Comparison of ENCODE assay signal across 21 cellular contexts in genomic region chr7:82430518-82431465, GRCh38. TPM values are rescaled to one million over a fixed set of nuclear protein-coding genes. Genes with fewer than 3 reads are reported as not detected.
DNase-seq lines count a peak whose midpoint lies in the region; ATAC-seq lines count a peak whose summit lies in the region.
"Had no signal": no experiment of that assay in that cellular context is flagged by ENCODE, and none has a peak within 500 bp of the region (broad histone marks: within the 10 kb centered on the region; RNA-seq: fewer than 3 reads in every experiment).

No MANE protein-coding gene starts in this region.

- H2BK12ac ChIP-seq in mesenchymal stem cell (ENCODE audit: low read length in 2 of 2) = no peak overlapping the region

- peak; percentile 67 for DNase-seq in AG08395 (ENCODE audit: low spot score)
- DNase-seq in HAP-1 (ENCODE audit: low spot score in 2 of 2) = peak; percentile 35 to 98
- peak; percentile 82 for DNase-seq in amniotic epithelial cell (ENCODE audit: low read depth)
- peak; percentile 78 for DNase-seq in mesenchymal stem cell
- DNase-seq in activated gamma-delta T cell treated with Interleukin-2 at 50 U/mL for 16 hours = no peak
- no peak for DNase-seq in activated T-helper 1 cell treated with anti-CD3 and anti-CD28 coated beads, Interleukin-12 subunit alpha, Interleukin-12 subunit beta, Interleukin-2, Interleukin-4 antibody, amounts not matched to agents 30 ng/mL and 10 ng/mL and 1 ng/mL, durations not matched to agents 14 hours and 24 hours and 36 hours (ENCODE audit: low spot score)
- DNase-seq: activated T-cell treated with anti-CD3 and anti-CD28 coated beads, Interleukin-2, amount 50 U/mL, for 4 hours; left cardiac atrium; NCI-H526; SHP77; substantia nigra had no signal

- no peak overlapping the region for H3K23ac ChIP-seq in mesenchymal stem cell (ENCODE audit: low read length in 2 of 2)

- no peaks in the 10 kb centered on the region for H3K4me1 Mint-ChIP-seq in activated T-helper 1 cell treated with anti-CD3 and anti-CD28 coated beads, Interleukin-12 subunit alpha, Interleukin-12 subunit beta, Interleukin-2, Interleukin-4 antibody, amounts not matched to agents 30 ng/mL and 10 ng/mL and 1 ng/mL, durations not matched to agents 14 hours and 24 hours and 36 hours (ENCODE audit: low read depth)
- H3K4me1 Mint-ChIP-seq: activated naive CD4-positive, alpha-beta T cell treated with anti-CD3 and anti-CD28 coated beads, Interleukin-2, amount 50 U/mL, for 24 hours; neural crest cell had no signal

- H3K36me3 Mint-ChIP-seq in activated T-helper 1 cell treated with anti-CD3 and anti-CD28 coated beads, Interleukin-12 subunit alpha, Interleukin-12 subunit beta, Interleukin-2, Interleukin-4 antibody, amounts not matched to agents 30 ng/mL and 10 ng/mL and 1 ng/mL, durations not matched to agents 14 hours and 24 hours and 36 hours (ENCODE audit: low read depth) = no peaks in the 10 kb centered on the region
- H3K36me3 Mint-ChIP-seq: activated naive CD4-positive, alpha-beta T cell treated with anti-CD3 and anti-CD28 coated beads, Interleukin-2, amount 50 U/mL, for 24 hours; WTC11 had no signal

- no peak overlapping the region for H2AFZ ChIP-seq in mesenchymal stem cell (ENCODE audit: low read depth, low read length)

- H3K14ac ChIP-seq in mesenchymal stem cell (ENCODE audit: low read length in 2 of 2) = no peak overlapping the region

- H3K27me3 ChIP-seq in HAP-1 (ENCODE audit: low read depth) = no peaks in the 10 kb centered on the region
- no peaks in the 10 kb centered on the region for H3K27me3 ChIP-seq in mesenchymal stem cell (ENCODE audit: control insufficient read depth in 1 of 2, insufficient read depth in 1 of 2, low read length in 2 of 2)
- H3K27me3 ChIP-seq: vagina had no signal

- no peak overlapping the region for H3K4me3 ChIP-seq in HAP-1
- H3K4me3 ChIP-seq in mesenchymal stem cell (ENCODE audit: insufficient read depth in 1 of 2, low read depth in 1 of 2, low read length in 2 of 2) = no peak overlapping the region
- H3K4me3 ChIP-seq: K562, prostate gland, vagina had no signal

- no peak overlapping the region for H2BK5ac ChIP-seq in mesenchymal stem cell (ENCODE audit: low read depth, low read length, poor library complexity, severe bottlenecking)

- no peak overlapping the region for H4K91ac ChIP-seq in mesenchymal stem cell (ENCODE audit: low read length)

- ATAC-seq in HG03439 (IDR thresholded peaks at IDR 0.05; ENCODE audit: unreplicated experiment) (no peak), GM19463 (IDR thresholded peaks at IDR 0.05; ENCODE audit: unreplicated experiment) (no peak)
- ATAC-seq: activated T-cell treated with anti-CD3 and anti-CD28 coated beads, Interleukin-2, amount 50 U/mL, for 4 hours; K562; left cardiac atrium; WTC11 had no signal

- no peak overlapping the region for H2BK120ac ChIP-seq in mesenchymal stem cell (ENCODE audit: low read depth, low read length)

- no peaks in the 10 kb centered on the region for H3K27me3 Mint-ChIP-seq in activated T-helper 1 cell treated with anti-CD3 and anti-CD28 coated beads, Interleukin-12 subunit alpha, Interleukin-12 subunit beta, Interleukin-2, Interleukin-4 antibody, amounts not matched to agents 30 ng/mL and 10 ng/mL and 1 ng/mL, durations not matched to agents 14 hours and 24 hours and 36 hours (ENCODE audit: insufficient read depth)

- H3K18ac ChIP-seq in mesenchymal stem cell (ENCODE audit: low read depth in 1 of 2, low read length in 2 of 2) = no peak overlapping the region

- no peak overlapping the region for H3K27ac ChIP-seq in mesenchymal stem cell (ENCODE audit: low read length, poor library complexity, severe bottlenecking)
- H3K27ac ChIP-seq: prostate gland, vagina had no signal

- no peak overlapping the region for H2BK15ac ChIP-seq in mesenchymal stem cell (ENCODE audit: low read depth, poor library complexity, severe bottlenecking)

- no peak overlapping the region for H3K4ac ChIP-seq in mesenchymal stem cell (ENCODE audit: low read depth in 1 of 2, low read length in 2 of 2)

- H3K4me3 Mint-ChIP-seq in activated T-helper 1 cell treated with anti-CD3 and anti-CD28 coated beads, Interleukin-12 subunit alpha, Interleukin-12 subunit beta, Interleukin-2, Interleukin-4 antibody, amounts not matched to agents 30 ng/mL and 10 ng/mL and 1 ng/mL, durations not matched to agents 14 hours and 24 hours and 36 hours = no peak overlapping the region
- H3K4me3 Mint-ChIP-seq: activated naive CD4-positive, alpha-beta T cell treated with anti-CD3 and anti-CD28 coated beads, Interleukin-2, amount 50 U/mL, for 24 hours; activated T-cell treated with anti-CD3 and anti-CD28 coated beads, Interleukin-2, amount 50 U/mL, for 4 hours; neural crest cell; T-helper 1 cell treated with Interleukin-12 subunit alpha and Interleukin-12 subunit beta and Interleukin-4 antibody, amounts not matched to agents 30 μg/mL and 1 μg/mL, for 36 hours; WTC11 had no signal

- H3K4me1 ChIP-seq in HAP-1 = peaks cover 14% of the 10 kb centered on the region
- H3K4me1 ChIP-seq in mesenchymal stem cell (ENCODE audit: control insufficient read depth, insufficient read depth, low read depth, low read length) = no peaks in the 10 kb centered on the region
- H3K4me1 ChIP-seq: prostate gland, vagina had no signal

- in situ Hi-C loops in HAP-1 (cut with MboI; ENCODE audit: low sequenced_read_pairs) = loop anchor here (25.0 kb wide), 1 partner anchor 168 kb away; no protein-coding TSS in a partner anchor

- no peak overlapping the region for H4K8ac ChIP-seq in mesenchymal stem cell (ENCODE audit: low read length)

- no peak overlapping the region for H2AK5ac ChIP-seq in mesenchymal stem cell (ENCODE audit: low read length, severe bottlenecking)

- H3K9me3 ChIP-seq in HAP-1 (no peaks in the 10 kb centered on the region), mesenchymal stem cell (ENCODE audit: control insufficient read depth, low read length) (no peaks in the 10 kb centered on the region)
- H3K9me3 ChIP-seq: prostate gland, vagina had no signal

- 69% methylated on average over 5 of the region's 9 CpGs for WGBS in mesenchymal stem cell

- no peaks in the 10 kb centered on the region for H3K36me3 ChIP-seq in HAP-1 (replicated peaks)
- H3K36me3 ChIP-seq in mesenchymal stem cell (ENCODE audit: control insufficient read depth in 1 of 2, insufficient read depth in 2 of 2, low read depth in 1 of 2, low read length in 2 of 2) = no peaks in the 10 kb centered on the region
- H3K36me3 ChIP-seq: prostate gland, vagina had no signal

- H3K79me1 ChIP-seq in mesenchymal stem cell (replicated peaks; ENCODE audit: low read length, poor library complexity, severe bottlenecking) = peaks cover 13% of the 10 kb centered on the region

- intact Hi-C loops in activated T-helper 1 cell treated with anti-CD3 and anti-CD28 coated beads, Interleukin-12 subunit alpha, Interleukin-12 subunit beta, Interleukin-2, Interleukin-4 antibody, amounts not matched to agents 30 ng/mL and 10 ng/mL and 1 ng/mL, durations not matched to agents 14 hours and 24 hours and 36 hours (cut with micrococcal nuclease) = no loop called here

- H3K27ac Mint-ChIP-seq in activated T-helper 1 cell treated with anti-CD3 and anti-CD28 coated beads, Interleukin-12 subunit alpha, Interleukin-12 subunit beta, Interleukin-2, Interleukin-4 antibody, amounts not matched to agents 30 ng/mL and 10 ng/mL and 1 ng/mL, durations not matched to agents 14 hours and 24 hours and 36 hours = no peak overlapping the region
- H3K27ac Mint-ChIP-seq: activated naive CD4-positive, alpha-beta T cell treated with anti-CD3 and anti-CD28 coated beads, Interleukin-2, amount 50 U/mL, for 24 hours; T-helper 1 cell treated with Interleukin-12 subunit alpha and Interleukin-12 subunit beta and Interleukin-4 antibody, amounts not matched to agents 30 μg/mL and 1 μg/mL, for 36 hours; WTC11 had no signal

- no peak overlapping the region for H3K4me2 ChIP-seq in mesenchymal stem cell (ENCODE audit: low read length, poor library complexity, severe bottlenecking)

- H3K9ac ChIP-seq in mesenchymal stem cell (ENCODE audit: low read length) = no peak overlapping the region

- H3K9me3 Mint-ChIP-seq in activated T-helper 1 cell treated with anti-CD3 and anti-CD28 coated beads, Interleukin-12 subunit alpha, Interleukin-12 subunit beta, Interleukin-2, Interleukin-4 antibody, amounts not matched to agents 30 ng/mL and 10 ng/mL and 1 ng/mL, durations not matched to agents 14 hours and 24 hours and 36 hours = no peaks in the 10 kb centered on the region
- H3K9me3 Mint-ChIP-seq: activated naive CD4-positive, alpha-beta T cell treated with anti-CD3 and anti-CD28 coated beads, Interleukin-2, amount 50 U/mL, for 24 hours; neural crest cell; T-helper 1 cell treated with Interleukin-12 subunit alpha and Interleukin-12 subunit beta and Interleukin-4 antibody, amounts not matched to agents 30 μg/mL and 1 μg/mL, for 36 hours; WTC11 had no signal

RNA-seq across cellular contexts. Expression of gene CACNA2D1, which starts 12.8 kb away (rescaled TPM):
- 28.8 TPM for polyA plus RNA-seq in mesenchymal stem cell (2013, experiment 1 of 2)
- polyA plus RNA-seq in mesenchymal stem cell (2013, experiment 2 of 2) = 27.8 TPM
- total RNA-seq in activated T-helper 1 cell treated with anti-CD3 and anti-CD28 coated beads, Interleukin-12 subunit alpha, Interleukin-12 subunit beta, Interleukin-2, Interleukin-4 antibody, amounts not matched to agents 30 ng/mL and 10 ng/mL and 1 ng/mL, durations not matched to agents 14 hours and 24 hours and 36 hours = not detected in 2 replicates
- total RNA-seq: OCI-LY7 had no signal
- polyA plus RNA-seq: K562 had no signal

Comparison
In these comparisons a context has a peak if more than half of its experiments do, and no peak if none do; other contexts are left out.
1. DNase-seq: peak in AG08395 (single experiment), HAP-1 (2 of 2), amniotic epithelial cell (single experiment) and mesenchymal stem cell (single experiment); none in activated gamma-delta T cell treated with Interleukin-2 at 50 U/mL for 16 hours (single experiment) and activated T-helper 1 cell treated with anti-CD3 and anti-CD28 coated beads, Interleukin-12 subunit alpha, Interleukin-12 subunit beta, Interleukin-2, Interleukin-4 antibody, amounts not matched to agents 30 ng/mL and 10 ng/mL and 1 ng/mL, durations not matched to agents 14 hours and 24 hours and 36 hours (single experiment).